ENCODE assay signal across 19 cellular contexts in the genomic region with DNA sequence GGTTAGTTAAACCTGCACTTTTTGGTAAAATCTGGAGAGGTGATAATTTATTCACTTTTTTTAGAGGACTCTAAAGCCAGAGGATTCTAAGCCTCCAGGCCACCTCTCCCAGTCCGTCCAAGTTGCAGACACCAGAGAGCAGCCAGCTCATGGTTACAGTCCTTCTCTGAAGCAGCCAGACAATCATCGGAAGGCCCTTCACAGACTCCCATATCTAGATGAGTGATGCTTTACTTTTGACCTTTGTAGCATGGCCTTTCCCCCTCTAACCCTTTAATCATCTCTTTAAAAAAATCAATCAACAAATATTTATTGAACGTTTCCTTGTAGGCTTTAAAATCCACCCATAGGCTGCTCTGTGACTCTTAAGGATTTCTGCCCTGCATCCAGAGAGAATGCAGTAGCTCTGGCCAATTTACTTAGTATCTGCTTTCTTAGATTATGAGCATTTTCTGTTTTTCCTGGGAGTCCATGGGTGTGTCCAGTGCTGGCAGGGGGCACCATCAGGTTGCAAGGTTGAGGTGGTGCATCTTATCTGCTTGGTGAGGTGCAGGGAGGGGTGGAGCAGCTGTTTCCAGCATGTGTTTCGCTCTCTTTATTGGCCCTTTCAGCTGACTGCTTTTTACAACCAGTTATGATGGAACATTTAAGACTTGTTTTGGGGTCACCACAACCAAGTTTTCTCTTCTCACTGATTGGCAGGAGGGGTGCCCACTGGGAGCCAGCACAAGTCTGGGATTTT. TPM values are rescaled to one million over a fixed set of nuclear protein-coding genes. Genes with fewer than 3 reads are reported as not detected.
DNase-seq lines count a peak whose midpoint lies in the region; ATAC-seq and TF ChIP-seq lines count a peak whose summit lies in the region.
"Had no signal": no experiment of that assay in that cellular context is flagged by ENCODE, and none has a peak within 500 bp of the region (broad histone marks: within the 10 kb centered on the region; RNA-seq: fewer than 3 reads in every experiment).

No MANE protein-coding gene starts in this region.

- H3K4me2 ChIP-seq in KMS-11 (peak overlapping the region; percentile 47), osteoblast (ENCODE audit: insufficient read depth, low read length) (no peak overlapping the region)

- TF ChIP-seq CTCF in KMS-11 (conservative IDR thresholded peaks at IDR 0.05; ENCODE audit: low read depth, low read length) (no peak), osteoblast (IDR thresholded peaks at IDR 0.05; ENCODE audit: extremely low read depth, low read depth, low read length) (no peak)

- no peaks in the 10 kb centered on the region for H3K9me3 Mint-ChIP-seq in activated naive CD8-positive, alpha-beta T cell treated with anti-CD3 and anti-CD28 coated beads, Interleukin-2, amount 50 U/mL, for 24 hours
- no peaks in the 10 kb centered on the region for H3K9me3 Mint-ChIP-seq in natural killer cell treated with Interleukin-12 subunit alpha and Interleukin-12 subunit beta and Interleukin-15 and Interleukin-18, amount 100 ng/mL, for 72 hours
- H3K9me3 Mint-ChIP-seq: H9 had no signal

- no peaks in the 10 kb centered on the region for H4K20me1 ChIP-seq in KMS-11 (ENCODE audit: insufficient read depth)
- H4K20me1 ChIP-seq in osteoblast (ENCODE audit: insufficient read depth, low read length), result peaks cover 26% of the 10 kb centered on the region

- H3K36me3 ChIP-seq in KMS-11 (ENCODE audit: insufficient read depth), result no peaks in the 10 kb centered on the region
- no peaks in the 10 kb centered on the region for H3K36me3 ChIP-seq in osteoblast (ENCODE audit: insufficient read depth, low read length)
- H3K36me3 ChIP-seq: adrenal gland, right lobe of liver, stomach had no signal

- no peaks in the 10 kb centered on the region for H3K27me3 Mint-ChIP-seq in activated naive CD8-positive, alpha-beta T cell treated with anti-CD3 and anti-CD28 coated beads, Interleukin-2, amount 50 U/mL, for 24 hours
- H3K27me3 Mint-ChIP-seq in natural killer cell treated with Interleukin-12 subunit alpha and Interleukin-12 subunit beta and Interleukin-15 and Interleukin-18, amount 100 ng/mL, for 72 hours, result no peaks in the 10 kb centered on the region

- no peak overlapping the region for H2AFZ ChIP-seq in KMS-11 (ENCODE audit: low read depth)
- no peak overlapping the region for H2AFZ ChIP-seq in osteoblast (ENCODE audit: low read length)

- no peak for ATAC-seq in activated naive CD8-positive, alpha-beta T cell treated with anti-CD3 and anti-CD28 coated beads, Interleukin-2, amount 50 U/mL, for 24 hours
- no peak for ATAC-seq in natural killer cell treated with Interleukin-12 subunit alpha and Interleukin-12 subunit beta and Interleukin-15 and Interleukin-18, amount 100 ng/mL, for 72 hours

- no peaks in the 10 kb centered on the region for H3K9me3 ChIP-seq in osteoblast (ENCODE audit: low read depth, low read length)
- H3K9me3 ChIP-seq: adrenal gland, right lobe of liver, stomach had no signal

- no peak overlapping the region for H3K9ac ChIP-seq in KMS-11

- H3K27ac ChIP-seq in KMS-11 (peak overlapping the region; percentile 59; the same call in 1 of the 2 replicates), osteoblast (ENCODE audit: low read depth, low read length) (no peak overlapping the region)
- H3K27ac ChIP-seq: epithelial cell of prostate, HL-60, right lobe of liver, stomach had no signal

- peaks cover 91% of the 10 kb centered on the region for H3K4me1 Mint-ChIP-seq in activated naive CD8-positive, alpha-beta T cell treated with anti-CD3 and anti-CD28 coated beads, Interleukin-2, amount 50 U/mL, for 24 hours
- peaks cover 73 to 79% of the 10 kb centered on the region in 2 donors for H3K4me1 Mint-ChIP-seq in natural killer cell treated with Interleukin-12 subunit alpha and Interleukin-12 subunit beta and Interleukin-15 and Interleukin-18, amount 100 ng/mL, for 72 hours (ENCODE audit: low read depth in 2 of 2)

- H3K4me1 ChIP-seq in KMS-11 (ENCODE audit: low read depth, poor library complexity, severe bottlenecking), result peaks cover 48% of the 10 kb centered on the region
- peaks cover 26% of the 10 kb centered on the region for H3K4me1 ChIP-seq in osteoblast (ENCODE audit: insufficient read depth, low read length)

- peak; percentile 38 for DNase-seq in NCI-H82 (lab: John Stamatoyannopoulos, UW)
- no peak for DNase-seq in NCI-H82 treated with DMSO at 0.1 percent for 48 hours (lab: John Stamatoyannopoulos, UW; ENCODE audit: unreplicated experiment)
- no peak for DNase-seq in activated naive CD8-positive, alpha-beta T cell treated with anti-CD3 and anti-CD28 coated beads, Interleukin-2, amount 50 U/mL, for 24 hours
- DNase-seq in natural killer cell treated with Interleukin-12 subunit alpha and Interleukin-12 subunit beta and Interleukin-15 and Interleukin-18, amount 100 ng/mL, for 72 hours (ENCODE audit: low spot score), result no peak
- no peak for DNase-seq in DMS79 (lab: John Stamatoyannopoulos, UW)
- DNase-seq in NCI-H1105 (lab: John Stamatoyannopoulos, UW), result no peak
- no peak for DNase-seq in osteoblast (ENCODE audit: insufficient read length, low spot score, missing footprints)
- DNase-seq: 8988T; adrenal gland; DMS 273 treated with DMSO at 0.1 percent for 48 hours; H9; NCI-H187 treated with DMSO at 0.1 percent for 48 hours; NCI-H748 treated with DMSO at 0.1 percent for 48 hours; right lobe of liver; stimulated activated CD4-positive, alpha-beta T cell treated with anti-CD3 and anti-CD28 coated beads, Interleukin-4, amount 100 ng/mL, for 4 hours; stomach had no signal

- H3K27me3 ChIP-seq in KMS-11 (ENCODE audit: insufficient read depth, low read depth) (no peaks in the 10 kb centered on the region), osteoblast (ENCODE audit: insufficient read depth, low read length) (no peaks in the 10 kb centered on the region)
- H3K27me3 ChIP-seq: adrenal gland, right lobe of liver, stomach had no signal

- peak overlapping the region; percentile 75 for H3K27ac Mint-ChIP-seq in activated naive CD8-positive, alpha-beta T cell treated with anti-CD3 and anti-CD28 coated beads, Interleukin-2, amount 50 U/mL, for 24 hours
- peak overlapping the region; percentile 89 to 98 for H3K27ac Mint-ChIP-seq in natural killer cell treated with Interleukin-12 subunit alpha and Interleukin-12 subunit beta and Interleukin-15 and Interleukin-18, amount 100 ng/mL, for 72 hours

- H3K79me2 ChIP-seq in KMS-11 (ENCODE audit: insufficient read depth, low read depth) (peaks cover 34% of the 10 kb centered on the region; the same call in 1 of the 2 replicates), osteoblast (ENCODE audit: insufficient read depth, low read length) (peaks cover 84% of the 10 kb centered on the region)

- H3K4me3 ChIP-seq in KMS-11 (IDR thresholded peaks at IDR 0.05; ENCODE audit: insufficient read depth, low read depth, low read length) (no peak overlapping the region), osteoblast (ENCODE audit: insufficient read depth, low read length) (no peak overlapping the region)
- H3K4me3 ChIP-seq: adrenal gland, right lobe of liver, stomach had no signal

- peak overlapping the region; percentile 34 for H3K4me3 Mint-ChIP-seq in activated naive CD8-positive, alpha-beta T cell treated with anti-CD3 and anti-CD28 coated beads, Interleukin-2, amount 50 U/mL, for 24 hours
- H3K4me3 Mint-ChIP-seq in natural killer cell treated with Interleukin-12 subunit alpha and Interleukin-12 subunit beta and Interleukin-15 and Interleukin-18, amount 100 ng/mL, for 72 hours, result peak overlapping the region; percentile 90

- H3K36me3 Mint-ChIP-seq in activated naive CD8-positive, alpha-beta T cell treated with anti-CD3 and anti-CD28 coated beads, Interleukin-2, amount 50 U/mL, for 24 hours (ENCODE audit: low read depth), result peaks cover 15% of the 10 kb centered on the region
- peaks cover 6% of the 10 kb centered on the region for H3K36me3 Mint-ChIP-seq in natural killer cell treated with Interleukin-12 subunit alpha and Interleukin-12 subunit beta and Interleukin-15 and Interleukin-18, amount 100 ng/mL, for 72 hours

RNA-seq across cellular contexts. Expression of gene JARID2, which starts 58.6 kb away (rescaled TPM):
- total RNA-seq in natural killer cell treated with Interleukin-12 subunit alpha and Interleukin-12 subunit beta and Interleukin-15 and Interleukin-18, amount 100 ng/mL, for 72 hours, result 10 to 100 TPM; 28.6 to 34.9 TPM
- total RNA-seq in osteoblast, result 8.5 and 10.5 TPM in 2 replicates
